In the genomic region with DNA sequence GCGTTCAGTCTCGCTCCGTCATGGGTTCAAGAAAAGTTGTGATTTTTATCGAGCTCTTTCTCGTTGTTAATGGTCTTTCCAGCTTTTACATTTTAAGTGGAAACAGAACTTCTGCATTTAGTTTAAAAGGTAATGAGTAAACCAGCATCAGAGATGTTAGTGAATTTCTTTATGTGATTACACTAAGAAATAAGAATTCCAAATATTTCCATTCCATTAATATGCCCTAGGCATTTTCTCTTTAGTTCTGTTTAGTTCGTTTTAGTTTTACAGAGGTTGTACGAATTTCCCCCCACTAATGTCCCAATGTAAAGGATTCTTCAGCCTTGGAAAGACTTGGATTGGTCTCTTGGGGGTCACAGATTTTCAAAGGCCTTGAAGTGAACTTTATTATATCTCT, we compare ENCODE assay signal across 25 cellular contexts. TPM values are rescaled to one million over a fixed set of nuclear protein-coding genes. Genes with fewer than 3 reads are reported as not detected.
A peak's percentile ranks its signal among the peaks of the same experiment; 100 is the strongest.
DNase-seq lines count a peak whose midpoint lies in the region; ATAC-seq and TF ChIP-seq lines count a peak whose summit lies in the region.
"Had no signal": no experiment of that assay in that cellular context is flagged by ENCODE, and none has a peak within 500 bp of the region (broad histone marks: within the 10 kb centered on the region; RNA-seq: fewer than 3 reads in every experiment).

No MANE protein-coding gene starts in this region.

- H3K23ac ChIP-seq in mesendoderm (ENCODE audit: low read length) = no peak overlapping the region

- POLR2A ChIA-PET in RWPE1 (lab: Yijun Ruan, JAX; ENCODE audit: low non-redundant PET) = no interaction called here

- TF ChIP-seq CTCF in endothelial cell (IDR thresholded peaks at IDR 0.05; ENCODE audit: unreplicated experiment) (no peak), RWPE1 (conservative IDR thresholded peaks at IDR 0.05; ENCODE audit: low read depth) (no peak), upper lobe of right lung (IDR thresholded peaks at IDR 0.05) (no peak), osteocyte (IDR thresholded peaks at IDR 0.05) (no peak)

- H3K27me3 ChIP-seq in mesendoderm (ENCODE audit: insufficient read depth, low read length, poor library complexity) = no peaks in the 10 kb centered on the region
- H3K27me3 ChIP-seq in upper lobe of right lung = no peaks in the 10 kb centered on the region

- no peak overlapping the region for H3K4me3 ChIP-seq in mesendoderm (ENCODE audit: low read length)
- no peak overlapping the region for H3K4me3 ChIP-seq in upper lobe of right lung

- no peak for ATAC-seq in T-helper 17 cell
- no peak for ATAC-seq in upper lobe of right lung
- ATAC-seq: Panc1 had no signal

- CTCF ChIA-PET in RWPE1 (lab: Yijun Ruan, JAX) = no interaction called here

- H3K4me2 ChIP-seq in mesendoderm (ENCODE audit: low read length) = peak overlapping the region; percentile 17
- H3K4me2 ChIP-seq: KMS-11 had no signal

- peak; percentile 40 for DNase-seq in EH (ENCODE audit: low read depth)
- no peak for DNase-seq in T-helper 17 cell
- DNase-seq in endothelial cell (ENCODE audit: low spot score) = no peak
- DNase-seq in mesendoderm = peak; percentile 1
- no peak for DNase-seq in RWPE1 (ENCODE audit: low spot score)
- no peak for DNase-seq in upper lobe of right lung
- no peak for DNase-seq in osteocyte (ENCODE audit: extremely low spot score, unreplicated experiment)
- no peak for DNase-seq in inferior parietal cortex (ENCODE audit: extremely low spot score)
- DNase-seq: CD8-positive, alpha-beta memory T cell; DMS 273 treated with DMSO at 0.1 percent for 48 hours; DMS79; GF-D8; MM.1S; NCI-H1417; NCI-H1694; NCI-H2029 treated with DMSO at 0.1 percent for 48 hours; NCI-H2227 treated with DMSO at 0.1 percent for 48 hours; NCI-H526 treated with DMSO at 0.1 percent for 48 hours; SHP77 treated with DMSO at 0.1 percent for 48 hours had no signal

- H3K27ac ChIP-seq in mesendoderm (ENCODE audit: low read depth, low read length) (no peak overlapping the region), RWPE1 (no peak overlapping the region), upper lobe of right lung (no peak overlapping the region)
- H3K27ac ChIP-seq: 22Rv1, KMS-11 had no signal

- H3K27ac Mint-ChIP-seq in T-helper 17 cell (peak overlapping the region; percentile 43), endothelial cell (ENCODE audit: unreplicated experiment) (peak overlapping the region; percentile 95), osteocyte (ENCODE audit: unreplicated experiment) (no peak overlapping the region)
- H3K27ac Mint-ChIP-seq: B cell, IgD-negative memory B cell had no signal

- no peak overlapping the region for H2BK5ac ChIP-seq in mesendoderm (ENCODE audit: low read length)

- H3K4me1 ChIP-seq in mesendoderm (ENCODE audit: control insufficient read depth, low read depth, low read length) = peaks cover 7% of the 10 kb centered on the region
- no peaks in the 10 kb centered on the region for H3K4me1 ChIP-seq in upper lobe of right lung

- no peak overlapping the region for H3K4ac ChIP-seq in mesendoderm (ENCODE audit: low read depth, low read length)

- H3K36me3 ChIP-seq in mesendoderm (ENCODE audit: control insufficient read depth, insufficient read depth, low read length) (no peaks in the 10 kb centered on the region), upper lobe of right lung (peaks cover 20% of the 10 kb centered on the region)

- H3K4me3 Mint-ChIP-seq in T-helper 17 cell (no peak overlapping the region), endothelial cell (ENCODE audit: unreplicated experiment) (peak overlapping the region; percentile 47), osteocyte (ENCODE audit: unreplicated experiment) (no peak overlapping the region)
- H3K4me3 Mint-ChIP-seq: B cell; CD14-positive monocyte; CD8-positive, alpha-beta memory T cell; IgD-negative memory B cell had no signal

- H3K27me3 Mint-ChIP-seq in T-helper 17 cell = no peaks in the 10 kb centered on the region
- no peaks in the 10 kb centered on the region for H3K27me3 Mint-ChIP-seq in endothelial cell (ENCODE audit: unreplicated experiment)
- H3K27me3 Mint-ChIP-seq in osteocyte (ENCODE audit: unreplicated experiment) = no peaks in the 10 kb centered on the region
- H3K27me3 Mint-ChIP-seq: B cell; CD8-positive, alpha-beta memory T cell; IgD-negative memory B cell had no signal

- no peak overlapping the region for H3K18ac ChIP-seq in mesendoderm (ENCODE audit: low read length)

- no peak overlapping the region for H3K56ac ChIP-seq in mesendoderm (ENCODE audit: low read length)

- no CpG with 5 or more reads among the region's 7 CpGs for WGBS in mesendoderm (ENCODE audit: extremely low coverage, insufficient coverage, low lambda C conversion rate)

- peaks cover 8% of the 10 kb centered on the region for H3K79me1 ChIP-seq in mesendoderm (ENCODE audit: low read length)

- H3K4me1 Mint-ChIP-seq in T-helper 17 cell (peaks cover 22% of the 10 kb centered on the region), endothelial cell (ENCODE audit: unreplicated experiment) (peaks cover 15% of the 10 kb centered on the region), osteocyte (ENCODE audit: unreplicated experiment) (peaks cover 4% of the 10 kb centered on the region)
- H3K4me1 Mint-ChIP-seq: B cell had no signal

- no peak overlapping the region for H4K5ac ChIP-seq in mesendoderm (ENCODE audit: low read length)

- no peak overlapping the region for H4K8ac ChIP-seq in mesendoderm (ENCODE audit: low read depth, low read length)

- no peak overlapping the region for H3K9ac ChIP-seq in mesendoderm (ENCODE audit: low read length)
- H3K9ac ChIP-seq: KMS-11 had no signal

- H3K9me3 Mint-ChIP-seq in endothelial cell (ENCODE audit: unreplicated experiment) (no peaks in the 10 kb centered on the region), osteocyte (ENCODE audit: unreplicated experiment) (no peaks in the 10 kb centered on the region)
- H3K9me3 Mint-ChIP-seq: CD8-positive, alpha-beta memory T cell; IgD-negative memory B cell had no signal

- peaks cover 3% of the 10 kb centered on the region for H3K36me3 Mint-ChIP-seq in T-helper 17 cell (ENCODE audit: low read depth)
- peaks cover 12% of the 10 kb centered on the region for H3K36me3 Mint-ChIP-seq in endothelial cell (ENCODE audit: low read depth, unreplicated experiment)
- peaks cover 14% of the 10 kb centered on the region for H3K36me3 Mint-ChIP-seq in osteocyte (ENCODE audit: unreplicated experiment)

- H2BK120ac ChIP-seq in mesendoderm (ENCODE audit: low read depth, low read length) = no peak overlapping the region

- H2AK5ac ChIP-seq in mesendoderm (ENCODE audit: low read length) = no peak overlapping the region

- H3K9me3 ChIP-seq in T-helper 17 cell (ENCODE audit: control insufficient read depth, low read length, poor library complexity, severe bottlenecking) = no peaks in the 10 kb centered on the region
- no peaks in the 10 kb centered on the region for H3K9me3 ChIP-seq in upper lobe of right lung

- peaks cover 5% of the 10 kb centered on the region for H3K79me2 ChIP-seq in mesendoderm (ENCODE audit: control insufficient read depth, insufficient read depth, low read length)

- no peak overlapping the region for H2BK15ac ChIP-seq in mesendoderm (replicated peaks; ENCODE audit: low read depth)

- intact Hi-C loops in upper lobe of right lung (cut with DNase I) = no loop called here

RNA-seq across cellular contexts. Expression of a gene that starts 15.5 kb away (rescaled TPM):
- 10 to 100 TPM; 15.4 to 19.0 TPM for total RNA-seq in T-helper 17 cell
- 28.2 TPM for total RNA-seq in endothelial cell (ENCODE audit: unreplicated experiment)
- 100 TPM for polyA plus RNA-seq in mesendoderm (2013, experiment 1 of 2)
- 103 TPM for polyA plus RNA-seq in mesendoderm (2013, experiment 2 of 2)
- 17.6 TPM for total RNA-seq in upper lobe of right lung
- 25.5 and 28.8 TPM in 2 replicates for total RNA-seq in osteocyte

RNA-seq across cellular contexts. Expression of a gene that starts 59.0 kb away (rescaled TPM):
- 100 to 1,000 TPM; 142 to 160 TPM for total RNA-seq in T-helper 17 cell
- 35.3 TPM for total RNA-seq in endothelial cell (ENCODE audit: unreplicated experiment)
- polyA plus RNA-seq in mesendoderm (2013, experiment 1 of 2) = 5.1 TPM
- 5.0 TPM for polyA plus RNA-seq in mesendoderm (2013, experiment 2 of 2)
- 50.8 TPM for total RNA-seq in upper lobe of right lung
- 28.6 and 28.9 TPM in 2 replicates for total RNA-seq in osteocyte

Comparison
In these comparisons a context has a peak if more than half of its experiments do, and no peak if none do; other contexts are left out.
1. DNase-seq: peak in EH (single experiment) and mesendoderm (single experiment); none in T-helper 17 cell (0 of 3), endothelial cell (single experiment), RWPE1 (single experiment), upper lobe of right lung (single experiment), osteocyte (single experiment) and inferior parietal cortex (single experiment).